1 cellular context compared by ENCODE assay signal in genomic region chr22:49203091-49203862, GRCh38.
A peak's percentile ranks its signal among the peaks of the same experiment; 100 is the strongest.
TF ChIP-seq lines count a peak whose summit lies in the region.

No MANE protein-coding gene starts in this region.

TF ChIP-seq in K562, 482 proteins besides CTCF, POLR2A, EP300 and RAD21 (continued from another document):
- TF ChIP-seq, protein P1, sequence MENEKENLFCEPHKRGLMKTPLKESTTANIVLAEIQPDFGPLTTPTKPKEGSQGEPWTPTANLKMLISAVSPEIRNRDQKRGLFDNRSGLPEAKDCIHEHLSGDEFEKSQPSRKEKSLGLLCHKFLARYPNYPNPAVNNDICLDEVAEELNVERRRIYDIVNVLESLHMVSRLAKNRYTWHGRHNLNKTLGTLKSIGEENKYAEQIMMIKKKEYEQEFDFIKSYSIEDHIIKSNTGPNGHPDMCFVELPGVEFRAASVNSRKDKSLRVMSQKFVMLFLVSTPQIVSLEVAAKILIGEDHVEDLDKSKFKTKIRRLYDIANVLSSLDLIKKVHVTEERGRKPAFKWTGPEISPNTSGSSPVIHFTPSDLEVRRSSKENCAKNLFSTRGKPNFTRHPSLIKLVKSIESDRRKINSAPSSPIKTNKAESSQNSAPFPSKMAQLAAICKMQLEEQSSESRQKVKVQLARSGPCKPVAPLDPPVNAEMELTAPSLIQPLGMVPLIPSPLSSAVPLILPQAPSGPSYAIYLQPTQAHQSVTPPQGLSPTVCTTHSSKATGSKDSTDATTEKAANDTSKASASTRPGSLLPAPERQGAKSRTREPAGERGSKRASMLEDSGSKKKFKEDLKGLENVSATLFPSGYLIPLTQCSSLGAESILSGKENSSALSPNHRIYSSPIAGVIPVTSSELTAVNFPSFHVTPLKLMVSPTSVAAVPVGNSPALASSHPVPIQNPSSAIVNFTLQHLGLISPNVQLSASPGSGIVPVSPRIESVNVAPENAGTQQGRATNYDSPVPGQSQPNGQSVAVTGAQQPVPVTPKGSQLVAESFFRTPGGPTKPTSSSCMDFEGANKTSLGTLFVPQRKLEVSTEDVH (IDR thresholded peaks at IDR 0.05; ENCODE audit: low read depth, partially characterized antibody), result no peak
- TF ChIP-seq TAL1 (IDR thresholded peaks at IDR 0.05), result peak; percentile 60
- TF ChIP-seq CBFA2T3 (IDR thresholded peaks at IDR 0.05), result peak; percentile 69
- peak; percentile 47 for TF ChIP-seq CBFA2T2 (conservative IDR thresholded peaks at IDR 0.05)
